ENCODE assay signal across 8 cellular contexts in the genomic region with DNA sequence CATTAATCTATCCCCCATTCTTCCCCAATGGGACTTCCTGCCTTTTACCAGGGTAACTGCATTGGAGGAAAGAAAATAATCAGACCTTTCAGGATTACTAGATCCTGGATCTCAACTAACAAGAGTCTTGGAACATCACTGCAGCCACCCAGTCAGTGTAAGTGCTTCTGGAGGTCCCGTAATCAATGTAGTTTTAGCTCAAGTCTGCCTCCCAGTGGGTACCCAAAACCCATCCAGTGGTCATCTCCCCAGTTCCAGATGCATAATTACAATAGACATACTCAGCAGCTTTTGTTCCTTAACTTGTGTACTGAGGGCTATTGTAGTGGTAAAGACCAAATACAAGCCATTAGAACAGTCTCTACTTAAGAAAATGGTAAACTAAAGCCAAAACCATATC.
DNase-seq lines count a peak whose midpoint lies in the region; ATAC-seq and TF ChIP-seq lines count a peak whose summit lies in the region.
"Had no signal": no experiment of that assay in that cellular context is flagged by ENCODE, and none has a peak within 500 bp of the region (broad histone marks: within the 10 kb centered on the region; RNA-seq: fewer than 3 reads in every experiment).

No MANE protein-coding gene starts in this region.

- no peak for ATAC-seq in GM21390 (IDR thresholded peaks at IDR 0.05; ENCODE audit: unreplicated experiment)

- H3K27ac ChIP-seq in Karpas-422 (ENCODE audit: low read length): no peak overlapping the region
- H3K27ac ChIP-seq in brain microvascular endothelial cell: no peak overlapping the region
- no peak overlapping the region for H3K27ac ChIP-seq in dorsolateral prefrontal cortex

- no peaks in the 10 kb centered on the region for H3K27me3 Mint-ChIP-seq in neural crest cell (ENCODE audit: low read depth)
- H3K27me3 Mint-ChIP-seq: IgD-negative memory B cell had no signal

- H3K4me1 ChIP-seq in Karpas-422 (ENCODE audit: low read length): no peaks in the 10 kb centered on the region

- DNase-seq in Karpas-422: peak; percentile 76
- DNase-seq in brain microvascular endothelial cell: peak; percentile 29
- DNase-seq in neural crest cell (ENCODE audit: low read depth, low spot score): no peak
- no peak for DNase-seq in putamen (ENCODE audit: low spot score)
- DNase-seq in dorsolateral prefrontal cortex: no peak

- H3K9me3 ChIP-seq in Karpas-422 (ENCODE audit: low read length): no peaks in the 10 kb centered on the region

- no peak overlapping the region for H2AFZ ChIP-seq in Karpas-422 (ENCODE audit: low read length)

- no peaks in the 10 kb centered on the region for H4K20me1 ChIP-seq in Karpas-422 (ENCODE audit: insufficient read depth, low read depth, low read length)

- H3K4me3 ChIP-seq in GM12875 (ENCODE audit: low read depth, low read length) (no peak overlapping the region), Karpas-422 (ENCODE audit: low read length) (no peak overlapping the region), brain microvascular endothelial cell (ENCODE audit: low read depth, low read length) (no peak overlapping the region), dorsolateral prefrontal cortex (no peak overlapping the region)

- no peaks in the 10 kb centered on the region for H3K36me3 Mint-ChIP-seq in neural crest cell (ENCODE audit: low read depth)
- H3K36me3 Mint-ChIP-seq: IgD-negative memory B cell had no signal

- no peak overlapping the region for H3K4me2 ChIP-seq in Karpas-422 (ENCODE audit: low read depth, low read length, poor library complexity, severe bottlenecking)

- no peaks in the 10 kb centered on the region for H3K4me1 Mint-ChIP-seq in neural crest cell
- H3K4me1 Mint-ChIP-seq: IgD-negative memory B cell had no signal

- intact Hi-C loops in dorsolateral prefrontal cortex (cut with DNase I): no loop called here

- H3K27me3 ChIP-seq in Karpas-422 (ENCODE audit: low read length) (no peaks in the 10 kb centered on the region), brain microvascular endothelial cell (replicated peaks) (no peaks in the 10 kb centered on the region), dorsolateral prefrontal cortex (peaks cover 0 to 7% (median 0%) of the 10 kb centered on the region in 45 donors)

- in situ Hi-C loops in brain microvascular endothelial cell (cut with HindIII; ENCODE audit: low pct_ligation_motif_present, low sequenced_read_pairs): no loop called here

- TF ChIP-seq CTCF in GM12875 (IDR thresholded peaks at IDR 0.05; ENCODE audit: borderline replicate concordance, insufficient read depth, low read depth, low read length): peak; percentile 14; the same call in 1 of the 2 replicates
- peak; percentile 57 for TF ChIP-seq CTCF in brain microvascular endothelial cell (IDR thresholded peaks at IDR 0.05; ENCODE audit: low read depth, low read length, missing control alignments)
- TF ChIP-seq CTCF in neural crest cell (conservative IDR thresholded peaks at IDR 0.05): peak; percentile 25
- peak in 23 of 56 donors; percentile 14 to 47 (median 23) for TF ChIP-seq CTCF in dorsolateral prefrontal cortex (IDR thresholded peaks at IDR 0.05 in 54 of 56, conservative IDR thresholded peaks at IDR 0.05 in 2 of 56; ENCODE audit: low read depth in 1 of 56, partially characterized antibody in 56 of 56)

- H3K36me3 ChIP-seq in Karpas-422 (ENCODE audit: insufficient read depth, low read length): no peaks in the 10 kb centered on the region
- no peaks in the 10 kb centered on the region for H3K36me3 ChIP-seq in brain microvascular endothelial cell (replicated peaks)

- no peaks in the 10 kb centered on the region for H3K79me2 ChIP-seq in Karpas-422 (ENCODE audit: low read length)

- H3K9ac ChIP-seq in Karpas-422 (ENCODE audit: low read length): no peak overlapping the region

- H3K9me2 ChIP-seq in Karpas-422 (replicated peaks; ENCODE audit: insufficient read depth, low read length): no peaks in the 10 kb centered on the region

- peaks cover 6% of the 10 kb centered on the region for H3K9me3 Mint-ChIP-seq in neural crest cell
- H3K9me3 Mint-ChIP-seq: IgD-negative memory B cell had no signal

- H3K27ac Mint-ChIP-seq in neural crest cell (ENCODE audit: unreplicated experiment): no peak overlapping the region
- H3K27ac Mint-ChIP-seq: IgD-negative memory B cell had no signal

- H3K4me3 Mint-ChIP-seq in neural crest cell: no peak overlapping the region
- H3K4me3 Mint-ChIP-seq: IgD-negative memory B cell had no signal

Comparison
In these comparisons a context has a peak if more than half of its experiments do, and no peak if none do; other contexts are left out.
1. DNase-seq: peak in Karpas-422 (single experiment) and brain microvascular endothelial cell (single experiment); none in neural crest cell (single experiment), putamen (single experiment) and dorsolateral prefrontal cortex (0 of 10).